In the genomic region with DNA sequence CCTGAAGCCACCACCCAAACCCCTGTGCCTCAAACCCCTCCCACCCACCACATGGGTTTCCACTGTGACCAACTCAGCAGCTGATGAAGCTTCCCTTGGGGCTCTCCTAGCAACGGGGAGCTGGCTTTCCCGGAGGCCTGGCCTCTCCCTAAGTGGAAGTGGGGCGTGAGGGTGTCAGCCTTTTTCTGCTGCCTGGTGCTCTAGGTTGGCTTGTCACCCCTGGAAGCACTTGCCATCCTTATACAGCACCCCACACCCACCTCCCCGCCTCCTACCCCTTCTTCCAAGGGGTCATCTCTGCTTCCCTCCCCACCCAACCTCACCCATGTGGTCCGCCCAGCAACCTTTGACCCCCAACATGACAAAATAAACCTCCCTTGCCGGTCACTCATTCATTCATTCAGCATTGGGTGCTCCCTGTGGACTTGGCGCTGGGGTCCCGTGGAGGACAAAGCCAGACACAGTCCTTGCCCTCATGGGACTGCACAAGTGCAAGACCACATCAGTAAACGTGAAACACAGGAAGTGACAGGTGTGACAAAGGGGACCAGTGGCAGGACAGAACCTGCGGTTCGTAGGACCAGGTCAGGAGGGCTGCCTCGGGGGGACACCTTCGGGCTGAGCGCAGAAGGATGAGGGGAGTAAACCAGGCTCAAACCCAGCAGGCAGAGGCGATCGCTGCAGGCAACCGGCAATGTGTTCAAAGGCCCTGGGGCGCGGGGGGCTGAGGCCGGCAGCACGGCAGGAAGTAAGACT, we compare ENCODE assay signal across 8 cellular contexts.
A peak's percentile ranks its signal among the peaks of the same experiment; 100 is the strongest.
DNase-seq lines count a peak whose midpoint lies in the region; ATAC-seq and TF ChIP-seq lines count a peak whose summit lies in the region.

No MANE protein-coding gene starts in this region.

- no peak for TF ChIP-seq CTCF in brain (conservative IDR thresholded peaks at IDR 0.05)
- no peak for TF ChIP-seq CTCF in natural killer cell (IDR thresholded peaks at IDR 0.05)

- ATAC-seq in HG02623 (IDR thresholded peaks at IDR 0.05; ENCODE audit: unreplicated experiment) = peak; percentile 4
- ATAC-seq in natural killer cell = peak in 1 of 3 donors; percentile 11
- ATAC-seq in GM18498 (IDR thresholded peaks at IDR 0.05; ENCODE audit: unreplicated experiment) = no peak

- H3K4me1 Mint-ChIP-seq in brain (peaks cover 39% of the 10 kb centered on the region), natural killer cell (peaks cover 33 to 42% of the 10 kb centered on the region in 2 donors)

- intact Hi-C loops in natural killer cell (cut with micrococcal nuclease) = loop anchor here (5.0 to 10.0 kb wide), 2 partner anchors 339 to 556 kb away; no protein-coding TSS in a partner anchor

- no peak overlapping the region for H3K4me3 Mint-ChIP-seq in brain
- peak overlapping the region; percentile 65 for H3K4me3 Mint-ChIP-seq in natural killer cell

- H3K36me3 Mint-ChIP-seq in brain = no peaks in the 10 kb centered on the region
- H3K36me3 Mint-ChIP-seq in natural killer cell = no peaks in the 10 kb centered on the region

- H3K9me3 Mint-ChIP-seq in brain = peaks cover 0 to 6% (median 0%) of the 10 kb centered on the region in 5 experiments
- H3K9me3 Mint-ChIP-seq in natural killer cell = peaks cover 0 to 2% of the 10 kb centered on the region in 2 donors

- H3K27ac Mint-ChIP-seq in brain (peak overlapping the region in 3 of 5 experiments; percentile 29 to 97 (median 91)), natural killer cell (peak overlapping the region; percentile 82 to 95)

- DNase-seq in CD1c-positive myeloid dendritic cell (ENCODE audit: extremely low spot score) (peak; percentile 63), natural killer cell (peak; percentile 21), hypothalamus (lab: John Stamatoyannopoulos, UW) (no peak), AG20443 (ENCODE audit: low spot score) (no peak), H4 (ENCODE audit: low spot score) (no peak)

- H3K27me3 Mint-ChIP-seq in brain (peaks cover 7% of the 10 kb centered on the region), natural killer cell (ENCODE audit: low read depth in 2 of 2) (no peaks in the 10 kb centered on the region)

Comparison
In these comparisons a context has a peak if more than half of its experiments do, and no peak if none do; other contexts are left out.
1. DNase-seq: peak in CD1c-positive myeloid dendritic cell (single experiment) and natural killer cell (single experiment); none in hypothalamus (0 of 51), AG20443 (single experiment) and H4 (single experiment).